11 cellular contexts compared by ENCODE assay signal in genomic region chr9:70422371-70423043, GRCh38. TPM values are rescaled to one million over a fixed set of nuclear protein-coding genes. Genes with fewer than 3 reads are reported as not detected.
DNase-seq lines count a peak whose midpoint lies in the region; ATAC-seq and TF ChIP-seq lines count a peak whose summit lies in the region.
"Had no signal": no experiment of that assay in that cellular context is flagged by ENCODE, and none has a peak within 500 bp of the region (broad histone marks: within the 10 kb centered on the region; RNA-seq: fewer than 3 reads in every experiment).

No MANE protein-coding gene starts in this region.

- intact Hi-C loops in esophagus squamous epithelium (cut with DNase I) = no loop called here

- peak overlapping the region; percentile 96 for H3K27ac Mint-ChIP-seq in stimulated activated memory B cell treated with anti-CD40 and anti-IgM and Interleukin-4, amounts not matched to agents 10 μg/mL and 1 μg/mL and 100 μg/mL, for 72 hours

- 85 to 88% methylated on average over 6 of the region's 6 CpGs for WGBS in esophagus squamous epithelium, 2 donors

- H3K9me3 ChIP-seq in RWPE2 (ENCODE audit: severe bottlenecking) (no peaks in the 10 kb centered on the region), esophagus squamous epithelium (no peaks in the 10 kb centered on the region)

- ATAC-seq in RWPE2 (ENCODE audit: low read depth) (no peak), GM21619 (IDR thresholded peaks at IDR 0.05; ENCODE audit: unreplicated experiment) (no peak)
- ATAC-seq in stimulated activated memory B cell treated with anti-CD40 and anti-IgM and Interleukin-4, amounts not matched to agents 10 μg/mL and 1 μg/mL and 100 μg/mL, for 72 hours = no peak
- ATAC-seq: left lobe of liver had no signal

- TF ChIP-seq POLR2A in esophagus squamous epithelium (IDR thresholded peaks at IDR 0.05) = no peak

- peak overlapping the region; percentile 97 for H3K27ac ChIP-seq in RWPE2 (ENCODE audit: poor library complexity, severe bottlenecking)
- peak overlapping the region; percentile 96 to 100 (median 100) for H3K27ac ChIP-seq in esophagus squamous epithelium

- H3K36me3 ChIP-seq in RWPE2 (ENCODE audit: low read depth) = no peaks in the 10 kb centered on the region
- H3K36me3 ChIP-seq in esophagus squamous epithelium = no peaks in the 10 kb centered on the region

- in situ Hi-C loops in G401 (cut with HindIII; ENCODE audit: low sequenced_read_pairs) = no loop called here

- peaks cover 18% of the 10 kb centered on the region for H3K4me1 ChIP-seq in RWPE2 (ENCODE audit: insufficient read depth, poor library complexity, severe bottlenecking)
- peaks cover 24 to 52% (median 28%) of the 10 kb centered on the region in 3 donors for H3K4me1 ChIP-seq in esophagus squamous epithelium

- no peak overlapping the region for H3K4me3 Mint-ChIP-seq in stimulated activated memory B cell treated with anti-CD40 and anti-IgM and Interleukin-4, amounts not matched to agents 10 μg/mL and 1 μg/mL and 100 μg/mL, for 72 hours

- TF ChIP-seq CTCF in RWPE2 (IDR thresholded peaks at IDR 0.05; ENCODE audit: poor library complexity, severe bottlenecking) (no peak), esophagus squamous epithelium (IDR thresholded peaks at IDR 0.05) (no peak)

- no peaks in the 10 kb centered on the region for H3K27me3 ChIP-seq in RWPE2 (ENCODE audit: insufficient read depth, poor library complexity, severe bottlenecking)
- H3K27me3 ChIP-seq in esophagus squamous epithelium = no peaks in the 10 kb centered on the region

- no peak overlapping the region for H3K4me3 ChIP-seq in RWPE2 (ENCODE audit: severe bottlenecking)
- H3K4me3 ChIP-seq in esophagus squamous epithelium = no peak overlapping the region
- H3K4me3 ChIP-seq: skin epidermis had no signal

- DNase-seq in NCI-H2171 treated with DMSO at 0.1 percent for 48 hours (lab: John Stamatoyannopoulos, UW) (peak; percentile 24), NCI-H2171 (lab: John Stamatoyannopoulos, UW) (no peak), RWPE2 (ENCODE audit: low spot score) (no peak), esophagus squamous epithelium (lab: John Stamatoyannopoulos, UW) (no peak), iPS-NIHi11 (ENCODE audit: low spot score) (no peak), G401 (ENCODE audit: low spot score) (no peak)
- DNase-seq: 8988T had no signal

- H3K36me3 Mint-ChIP-seq in stimulated activated memory B cell treated with anti-CD40 and anti-IgM and Interleukin-4, amounts not matched to agents 10 μg/mL and 1 μg/mL and 100 μg/mL, for 72 hours = no peaks in the 10 kb centered on the region

- no peaks in the 10 kb centered on the region for H3K9me3 Mint-ChIP-seq in stimulated activated memory B cell treated with anti-CD40 and anti-IgM and Interleukin-4, amounts not matched to agents 10 μg/mL and 1 μg/mL and 100 μg/mL, for 72 hours

- H3K4me1 Mint-ChIP-seq in stimulated activated memory B cell treated with anti-CD40 and anti-IgM and Interleukin-4, amounts not matched to agents 10 μg/mL and 1 μg/mL and 100 μg/mL, for 72 hours = peaks cover 38% of the 10 kb centered on the region

- H3K27me3 Mint-ChIP-seq in stimulated activated memory B cell treated with anti-CD40 and anti-IgM and Interleukin-4, amounts not matched to agents 10 μg/mL and 1 μg/mL and 100 μg/mL, for 72 hours = no peaks in the 10 kb centered on the region

RNA-seq across cellular contexts. Expression of gene KLF9, which starts 8.1 kb away (rescaled TPM):
- total RNA-seq in esophagus squamous epithelium = 10 to 100 TPM; 13.7 to 71.0 (median 17.3) TPM
- 6.5 and 12.3 TPM in 2 replicates for total RNA-seq in G401 (2014; rRNA removed; shearing (Covaris generic))
